ENCODE assay signal across 1 cellular context in the genomic region with DNA sequence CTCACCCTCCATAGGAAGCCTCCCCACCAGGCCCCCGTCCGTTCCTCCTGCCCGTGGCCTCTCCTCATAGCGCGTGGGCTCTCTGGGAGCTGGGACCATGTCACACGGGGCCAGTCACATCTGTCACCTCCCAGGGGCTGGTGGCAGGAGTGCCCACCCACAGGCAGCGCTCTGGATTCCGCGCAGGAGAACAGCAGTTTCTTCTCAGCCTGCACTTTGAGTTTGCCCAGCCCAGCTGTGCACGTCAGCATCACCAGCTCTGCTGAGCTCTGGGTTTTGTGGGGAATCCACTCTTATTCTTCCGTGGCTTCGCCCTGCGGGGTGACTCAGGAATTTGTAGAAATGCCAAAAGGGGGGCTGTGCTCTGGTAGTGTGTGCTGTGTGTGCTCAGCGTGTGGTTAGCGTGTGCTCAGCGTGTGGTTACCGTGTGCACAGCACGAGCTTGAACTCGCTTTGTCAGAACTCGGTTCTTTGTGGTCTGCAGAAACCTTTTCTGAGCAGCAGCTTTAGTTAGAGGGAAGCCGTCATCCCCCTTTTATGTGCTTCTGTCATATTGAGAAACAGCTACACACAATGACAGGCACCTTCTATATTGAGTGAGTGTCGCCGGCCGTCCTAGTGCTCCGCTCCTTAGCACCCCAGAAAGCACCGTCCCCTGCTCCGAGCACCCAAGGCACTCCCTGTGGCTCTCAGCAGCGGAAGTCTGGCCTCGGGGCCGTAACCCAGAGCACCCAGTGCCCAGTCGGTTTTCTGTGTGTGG.
TF ChIP-seq lines count a peak whose summit lies in the region.

No MANE protein-coding gene starts in this region.

TF ChIP-seq in GM12878, 131 proteins besides CTCF, POLR2A, EP300 and RAD21 (continued from another document and continues in another):
- TF ChIP-seq, protein P1, sequence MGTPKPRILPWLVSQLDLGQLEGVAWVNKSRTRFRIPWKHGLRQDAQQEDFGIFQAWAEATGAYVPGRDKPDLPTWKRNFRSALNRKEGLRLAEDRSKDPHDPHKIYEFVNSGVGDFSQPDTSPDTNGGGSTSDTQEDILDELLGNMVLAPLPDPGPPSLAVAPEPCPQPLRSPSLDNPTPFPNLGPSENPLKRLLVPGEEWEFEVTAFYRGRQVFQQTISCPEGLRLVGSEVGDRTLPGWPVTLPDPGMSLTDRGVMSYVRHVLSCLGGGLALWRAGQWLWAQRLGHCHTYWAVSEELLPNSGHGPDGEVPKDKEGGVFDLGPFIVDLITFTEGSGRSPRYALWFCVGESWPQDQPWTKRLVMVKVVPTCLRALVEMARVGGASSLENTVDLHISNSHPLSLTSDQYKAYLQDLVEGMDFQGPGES (IDR thresholded peaks at IDR 0.05): no peak
- peak; percentile 43; the same call in 1 of the 2 replicates for TF ChIP-seq FOXM1 (IDR thresholded peaks at IDR 0.05; ENCODE audit: low read depth, low read length)
- TF ChIP-seq, protein P2, sequence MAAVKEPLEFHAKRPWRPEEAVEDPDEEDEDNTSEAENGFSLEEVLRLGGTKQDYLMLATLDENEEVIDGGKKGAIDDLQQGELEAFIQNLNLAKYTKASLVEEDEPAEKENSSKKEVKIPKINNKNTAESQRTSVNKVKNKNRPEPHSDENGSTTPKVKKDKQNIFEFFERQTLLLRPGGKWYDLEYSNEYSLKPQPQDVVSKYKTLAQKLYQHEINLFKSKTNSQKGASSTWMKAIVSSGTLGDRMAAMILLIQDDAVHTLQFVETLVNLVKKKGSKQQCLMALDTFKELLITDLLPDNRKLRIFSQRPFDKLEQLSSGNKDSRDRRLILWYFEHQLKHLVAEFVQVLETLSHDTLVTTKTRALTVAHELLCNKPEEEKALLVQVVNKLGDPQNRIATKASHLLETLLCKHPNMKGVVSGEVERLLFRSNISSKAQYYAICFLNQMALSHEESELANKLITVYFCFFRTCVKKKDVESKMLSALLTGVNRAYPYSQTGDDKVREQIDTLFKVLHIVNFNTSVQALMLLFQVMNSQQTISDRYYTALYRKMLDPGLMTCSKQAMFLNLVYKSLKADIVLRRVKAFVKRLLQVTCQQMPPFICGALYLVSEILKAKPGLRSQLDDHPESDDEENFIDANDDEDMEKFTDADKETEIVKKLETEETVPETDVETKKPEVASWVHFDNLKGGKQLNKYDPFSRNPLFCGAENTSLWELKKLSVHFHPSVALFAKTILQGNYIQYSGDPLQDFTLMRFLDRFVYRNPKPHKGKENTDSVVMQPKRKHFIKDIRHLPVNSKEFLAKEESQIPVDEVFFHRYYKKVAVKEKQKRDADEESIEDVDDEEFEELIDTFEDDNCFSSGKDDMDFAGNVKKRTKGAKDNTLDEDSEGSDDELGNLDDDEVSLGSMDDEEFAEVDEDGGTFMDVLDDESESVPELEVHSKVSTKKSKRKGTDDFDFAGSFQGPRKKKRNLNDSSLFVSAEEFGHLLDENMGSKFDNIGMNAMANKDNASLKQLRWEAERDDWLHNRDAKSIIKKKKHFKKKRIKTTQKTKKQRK (IDR thresholded peaks at IDR 0.05; ENCODE audit: low read depth, low read length): no peak
- peak; percentile 41; the same call in 1 of the 2 replicates for TF ChIP-seq ATF7 (IDR thresholded peaks at IDR 0.05; ENCODE audit: low read depth)
- TF ChIP-seq MEF2A (IDR thresholded peaks at IDR 0.05; ENCODE audit: insufficient read depth, low read depth, low read length): peak; percentile 62
- peak; percentile 34; the same call in 1 of the 3 replicates for TF ChIP-seq POU2F2 (IDR thresholded peaks at IDR 0.05; ENCODE audit: borderline replicate concordance, low read depth, low read length)
- peak; percentile 87; the same call in 1 of the 2 replicates for TF ChIP-seq ZBED1 (IDR thresholded peaks at IDR 0.05; ENCODE audit: borderline replicate concordance)
- no peak for TF ChIP-seq NFXL1 (IDR thresholded peaks at IDR 0.05; ENCODE audit: borderline replicate concordance)
- no peak for TF ChIP-seq LARP7 (IDR thresholded peaks at IDR 0.05)
- TF ChIP-seq POLR2AphosphoS5 (IDR thresholded peaks at IDR 0.05; ENCODE audit: low read length): peak; percentile 35; the same call in 1 of the 2 replicates
- TF ChIP-seq, protein P3, sequence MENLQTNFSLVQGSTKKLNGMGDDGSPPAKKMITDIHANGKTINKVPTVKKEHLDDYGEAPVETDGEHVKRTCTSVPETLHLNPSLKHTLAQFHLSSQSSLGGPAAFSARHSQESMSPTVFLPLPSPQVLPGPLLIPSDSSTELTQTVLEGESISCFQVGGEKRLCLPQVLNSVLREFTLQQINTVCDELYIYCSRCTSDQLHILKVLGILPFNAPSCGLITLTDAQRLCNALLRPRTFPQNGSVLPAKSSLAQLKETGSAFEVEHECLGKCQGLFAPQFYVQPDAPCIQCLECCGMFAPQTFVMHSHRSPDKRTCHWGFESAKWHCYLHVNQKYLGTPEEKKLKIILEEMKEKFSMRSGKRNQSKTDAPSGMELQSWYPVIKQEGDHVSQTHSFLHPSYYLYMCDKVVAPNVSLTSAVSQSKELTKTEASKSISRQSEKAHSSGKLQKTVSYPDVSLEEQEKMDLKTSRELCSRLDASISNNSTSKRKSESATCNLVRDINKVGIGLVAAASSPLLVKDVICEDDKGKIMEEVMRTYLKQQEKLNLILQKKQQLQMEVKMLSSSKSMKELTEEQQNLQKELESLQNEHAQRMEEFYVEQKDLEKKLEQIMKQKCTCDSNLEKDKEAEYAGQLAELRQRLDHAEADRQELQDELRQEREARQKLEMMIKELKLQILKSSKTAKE (IDR thresholded peaks at IDR 0.05; ENCODE audit: low read depth, poor library complexity, severe bottlenecking): no peak
- TF ChIP-seq HDGF (IDR thresholded peaks at IDR 0.05): no peak
- no peak for TF ChIP-seq SRF (IDR thresholded peaks at IDR 0.05; ENCODE audit: low read depth in 2 of 2, low read length in 2 of 2)
- TF ChIP-seq, protein P4, sequence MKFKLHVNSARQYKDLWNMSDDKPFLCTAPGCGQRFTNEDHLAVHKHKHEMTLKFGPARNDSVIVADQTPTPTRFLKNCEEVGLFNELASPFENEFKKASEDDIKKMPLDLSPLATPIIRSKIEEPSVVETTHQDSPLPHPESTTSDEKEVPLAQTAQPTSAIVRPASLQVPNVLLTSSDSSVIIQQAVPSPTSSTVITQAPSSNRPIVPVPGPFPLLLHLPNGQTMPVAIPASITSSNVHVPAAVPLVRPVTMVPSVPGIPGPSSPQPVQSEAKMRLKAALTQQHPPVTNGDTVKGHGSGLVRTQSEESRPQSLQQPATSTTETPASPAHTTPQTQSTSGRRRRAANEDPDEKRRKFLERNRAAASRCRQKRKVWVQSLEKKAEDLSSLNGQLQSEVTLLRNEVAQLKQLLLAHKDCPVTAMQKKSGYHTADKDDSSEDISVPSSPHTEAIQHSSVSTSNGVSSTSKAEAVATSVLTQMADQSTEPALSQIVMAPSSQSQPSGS (IDR thresholded peaks at IDR 0.05; ENCODE audit: low read length): peak; percentile 78
- peak; percentile 83 for TF ChIP-seq BCL11A (IDR thresholded peaks at IDR 0.05; ENCODE audit: low read depth, low read length)
- TF ChIP-seq TAF1 (IDR thresholded peaks at IDR 0.05; ENCODE audit: borderline replicate concordance, low read depth, low read length): 0 out of 2 replicates have a peak, but pooled peaks have one; percentile 26
- no peak for TF ChIP-seq SMARCA5 (IDR thresholded peaks at IDR 0.05)
- no peak for TF ChIP-seq ASH2L (IDR thresholded peaks at IDR 0.05; ENCODE audit: borderline replicate concordance, low read depth)
- TF ChIP-seq CHD2 (IDR thresholded peaks at IDR 0.05; ENCODE audit: borderline replicate concordance, low read depth, low read length): 0 out of 2 replicates have a peak, but pooled peaks have one; percentile 4
- no peak for TF ChIP-seq JUND (IDR thresholded peaks at IDR 0.05; ENCODE audit: low read depth, low read length)
- no peak for TF ChIP-seq SREBF2 (IDR thresholded peaks at IDR 0.05; ENCODE audit: low read length)
- TF ChIP-seq, protein P5, sequence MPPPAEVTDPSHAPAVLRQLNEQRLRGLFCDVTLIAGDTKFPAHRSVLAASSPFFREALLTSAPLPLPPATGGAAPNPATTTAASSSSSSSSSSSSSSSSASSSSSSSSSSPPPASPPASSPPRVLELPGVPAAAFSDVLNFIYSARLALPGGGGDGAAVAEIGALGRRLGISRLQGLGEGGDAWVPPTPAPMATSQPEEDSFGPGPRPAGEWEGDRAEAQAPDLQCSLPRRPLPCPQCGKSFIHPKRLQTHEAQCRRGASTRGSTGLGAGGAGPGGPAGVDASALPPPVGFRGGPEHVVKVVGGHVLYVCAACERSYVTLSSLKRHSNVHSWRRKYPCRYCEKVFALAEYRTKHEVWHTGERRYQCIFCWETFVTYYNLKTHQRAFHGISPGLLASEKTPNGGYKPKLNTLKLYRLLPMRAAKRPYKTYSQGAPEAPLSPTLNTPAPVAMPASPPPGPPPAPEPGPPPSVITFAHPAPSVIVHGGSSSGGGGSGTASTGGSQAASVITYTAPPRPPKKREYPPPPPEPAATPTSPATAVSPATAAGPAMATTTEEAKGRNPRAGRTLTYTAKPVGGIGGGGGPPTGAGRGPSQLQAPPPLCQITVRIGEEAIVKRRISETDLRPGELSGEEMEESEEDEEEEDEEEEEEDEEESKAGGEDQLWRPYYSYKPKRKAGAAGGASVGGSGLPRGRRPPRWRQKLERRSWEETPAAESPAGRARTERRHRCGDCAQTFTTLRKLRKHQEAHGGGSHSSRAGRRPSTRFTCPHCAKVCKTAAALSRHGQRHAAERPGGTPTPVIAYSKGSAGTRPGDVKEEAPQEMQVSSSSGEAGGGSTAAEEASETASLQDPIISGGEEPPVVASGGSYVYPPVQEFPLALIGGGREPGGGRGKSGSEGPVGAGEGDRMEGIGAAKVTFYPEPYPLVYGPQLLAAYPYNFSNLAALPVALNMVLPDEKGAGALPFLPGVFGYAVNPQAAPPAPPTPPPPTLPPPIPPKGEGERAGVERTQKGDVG (CRISPR knock-in tag; IDR thresholded peaks at IDR 0.05): no peak
- peak; percentile 10 for TF ChIP-seq MYC (IDR thresholded peaks at IDR 0.05; ENCODE audit: insufficient read depth, insufficient read length, insufficient replicate concordance, low read length, severe bottlenecking)
- TF ChIP-seq CEBPB (IDR thresholded peaks at IDR 0.05; ENCODE audit: borderline replicate concordance in 1 of 2, low read depth in 2 of 2, low read length in 2 of 2): no peak
- TF ChIP-seq, protein P6, sequence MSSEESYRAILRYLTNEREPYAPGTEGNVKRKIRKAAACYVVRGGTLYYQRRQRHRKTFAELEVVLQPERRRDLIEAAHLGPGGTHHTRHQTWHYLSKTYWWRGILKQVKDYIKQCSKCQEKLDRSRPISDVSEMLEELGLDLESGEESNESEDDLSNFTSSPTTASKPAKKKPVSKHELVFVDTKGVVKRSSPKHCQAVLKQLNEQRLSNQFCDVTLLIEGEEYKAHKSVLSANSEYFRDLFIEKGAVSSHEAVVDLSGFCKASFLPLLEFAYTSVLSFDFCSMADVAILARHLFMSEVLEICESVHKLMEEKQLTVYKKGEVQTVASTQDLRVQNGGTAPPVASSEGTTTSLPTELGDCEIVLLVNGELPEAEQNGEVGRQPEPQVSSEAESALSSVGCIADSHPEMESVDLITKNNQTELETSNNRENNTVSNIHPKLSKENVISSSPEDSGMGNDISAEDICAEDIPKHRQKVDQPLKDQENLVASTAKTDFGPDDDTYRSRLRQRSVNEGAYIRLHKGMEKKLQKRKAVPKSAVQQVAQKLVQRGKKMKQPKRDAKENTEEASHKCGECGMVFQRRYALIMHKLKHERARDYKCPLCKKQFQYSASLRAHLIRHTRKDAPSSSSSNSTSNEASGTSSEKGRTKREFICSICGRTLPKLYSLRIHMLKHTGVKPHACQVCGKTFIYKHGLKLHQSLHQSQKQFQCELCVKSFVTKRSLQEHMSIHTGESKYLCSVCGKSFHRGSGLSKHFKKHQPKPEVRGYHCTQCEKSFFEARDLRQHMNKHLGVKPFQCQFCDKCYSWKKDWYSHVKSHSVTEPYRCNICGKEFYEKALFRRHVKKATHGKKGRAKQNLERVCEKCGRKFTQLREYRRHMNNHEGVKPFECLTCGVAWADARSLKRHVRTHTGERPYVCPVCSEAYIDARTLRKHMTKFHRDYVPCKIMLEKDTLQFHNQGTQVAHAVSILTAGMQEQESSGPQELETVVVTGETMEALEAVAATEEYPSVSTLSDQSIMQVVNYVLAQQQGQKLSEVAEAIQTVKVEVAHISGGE (CRISPR knock-in tag; IDR thresholded peaks at IDR 0.05): no peak
- TF ChIP-seq BMI1 (IDR thresholded peaks at IDR 0.05; ENCODE audit: borderline replicate concordance): no peak
- TF ChIP-seq MTA3 (IDR thresholded peaks at IDR 0.05; ENCODE audit: borderline replicate concordance, low read length): 0 out of 2 replicates have a peak, but pooled peaks have one; percentile 16
- TF ChIP-seq, protein P7, sequence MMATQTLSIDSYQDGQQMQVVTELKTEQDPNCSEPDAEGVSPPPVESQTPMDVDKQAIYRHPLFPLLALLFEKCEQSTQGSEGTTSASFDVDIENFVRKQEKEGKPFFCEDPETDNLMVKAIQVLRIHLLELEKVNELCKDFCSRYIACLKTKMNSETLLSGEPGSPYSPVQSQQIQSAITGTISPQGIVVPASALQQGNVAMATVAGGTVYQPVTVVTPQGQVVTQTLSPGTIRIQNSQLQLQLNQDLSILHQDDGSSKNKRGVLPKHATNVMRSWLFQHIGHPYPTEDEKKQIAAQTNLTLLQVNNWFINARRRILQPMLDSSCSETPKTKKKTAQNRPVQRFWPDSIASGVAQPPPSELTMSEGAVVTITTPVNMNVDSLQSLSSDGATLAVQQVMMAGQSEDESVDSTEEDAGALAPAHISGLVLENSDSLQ (IDR thresholded peaks at IDR 0.05): no peak
- no peak for TF ChIP-seq CHD1 (IDR thresholded peaks at IDR 0.05; ENCODE audit: low read depth, low read length)
- peak; percentile 86; the same call in 1 of the 2 replicates for TF ChIP-seq PAX5 (IDR thresholded peaks at IDR 0.05; ENCODE audit: borderline replicate concordance, low read depth, low read length)
- TF ChIP-seq ZSCAN29 (IDR thresholded peaks at IDR 0.05): 0 out of 2 replicates have a peak, but pooled peaks have one; percentile 45
- peak; percentile 86 for TF ChIP-seq CREB1 (IDR thresholded peaks at IDR 0.05; ENCODE audit: low read depth)
- TF ChIP-seq ESRRA (IDR thresholded peaks at IDR 0.05; ENCODE audit: low read length): no peak
- no peak for TF ChIP-seq RFX5 (IDR thresholded peaks at IDR 0.05; ENCODE audit: low read depth, low read length)
- 0 out of 2 replicates have a peak, but pooled peaks have one; percentile 8 for TF ChIP-seq MTA2 (IDR thresholded peaks at IDR 0.05; ENCODE audit: low read depth)
- TF ChIP-seq CBFB (IDR thresholded peaks at IDR 0.05; ENCODE audit: low read depth): peak; percentile 92; the same call in 1 of the 2 replicates
- TF ChIP-seq NR2F1 (conservative IDR thresholded peaks at IDR 0.05): no peak; the same call in 1 of the 2 replicates
- peak; percentile 90 for TF ChIP-seq BHLHE40 (IDR thresholded peaks at IDR 0.05; ENCODE audit: borderline replicate concordance in 1 of 2, low read depth in 2 of 2, low read length in 1 of 2)
- TF ChIP-seq JUNB (IDR thresholded peaks at IDR 0.05): peak; percentile 82
- TF ChIP-seq BACH1 (IDR thresholded peaks at IDR 0.05; ENCODE audit: borderline replicate concordance): no peak
- no peak for TF ChIP-seq YBX1 (IDR thresholded peaks at IDR 0.05)
- TF ChIP-seq BRCA1 (IDR thresholded peaks at IDR 0.05; ENCODE audit: low read depth, low read length): no peak
- peak; percentile 98 for TF ChIP-seq RUNX3 (IDR thresholded peaks at IDR 0.05; ENCODE audit: low read length)
- TF ChIP-seq CREM (IDR thresholded peaks at IDR 0.05; ENCODE audit: low read depth): peak; percentile 72
- TF ChIP-seq TBL1XR1 (IDR thresholded peaks at IDR 0.05; ENCODE audit: low read depth, low read length): 0 out of 2 replicates have a peak, but pooled peaks have one; percentile 21
- TF ChIP-seq SREBF1 (IDR thresholded peaks at IDR 0.05; ENCODE audit: low read length): no peak
